ENCODE assay signal across 33 cellular contexts in the genomic region with DNA sequence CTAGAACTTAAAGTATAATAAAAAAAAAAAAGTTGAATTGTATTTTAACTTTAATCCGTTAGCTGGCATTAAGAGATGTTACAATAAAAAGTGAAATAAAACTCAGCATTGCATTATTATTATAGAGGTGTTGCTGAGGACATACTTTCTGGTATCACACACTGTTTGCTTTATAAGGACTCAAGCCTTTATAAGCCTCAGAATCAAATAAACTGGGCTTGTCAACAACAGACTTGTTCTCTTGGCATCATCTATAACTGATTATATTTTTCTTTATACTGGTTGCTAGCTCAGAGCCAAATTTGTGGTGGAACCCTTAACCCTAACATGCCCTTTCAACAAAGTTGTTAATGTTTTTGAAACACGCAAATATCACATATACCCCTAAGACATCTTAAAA.
"Had no signal": no experiment of that assay in that cellular context is flagged by ENCODE, and none has a peak within 500 bp of the region (broad histone marks: within the 10 kb centered on the region; RNA-seq: fewer than 3 reads in every experiment).

No MANE protein-coding gene starts in this region.

- H3K36me3 ChIP-seq: adrenal gland, brain microvascular endothelial cell, breast epithelium had no signal

- H3K27me3 ChIP-seq: adrenal gland, ascending aorta, body of pancreas, brain microvascular endothelial cell, breast epithelium, cardiac muscle cell had no signal

- ATAC-seq: activated naive CD4-positive, alpha-beta T cell treated with anti-CD3 and anti-CD28 coated beads, Interleukin-2, amount 50 U/mL, for 72 hours; activated naive CD8-positive, alpha-beta T cell treated with anti-CD3 and anti-CD28 coated beads, Interleukin-2, amount 50 U/mL, for 24 hours; activated T-cell treated with anti-CD3 and anti-CD28 coated beads, Interleukin-2, amount 50 U/mL, for 4 hours; activated T-cell treated with anti-CD3 and anti-CD28 coated beads, Interleukin-2, amount 50 U/mL, for 72 hours; activated T-helper 17 cell treated with anti-CD3 and anti-CD28 coated beads, Interleukin-2, amount 50 U/mL, for 72 hours; body of pancreas had no signal

- H3K4me1 ChIP-seq: adrenal gland, ascending aorta, breast epithelium had no signal

- H3K9me3 ChIP-seq: adrenal gland, ascending aorta, body of pancreas had no signal

- H3K4me3 ChIP-seq: adrenal gland, ascending aorta, body of pancreas, breast epithelium, cardiac muscle cell had no signal

- FAIRE-seq: astrocyte, bronchial epithelial cell, colon had no signal

- H3K27ac ChIP-seq: adrenal gland, ascending aorta, body of pancreas, brain microvascular endothelial cell, breast epithelium, cardiac muscle cell had no signal

- DNase-seq: activated effector memory CD4-positive, alpha-beta T cell treated with anti-CD3 and anti-CD28 coated beads, Interleukin-2, amount 50 U/mL, for 16 hours; activated effector memory CD4-positive, alpha-beta T cell treated with Interleukin-2 at 50 U/mL for 16 hours; activated gamma-delta T cell; activated gamma-delta T cell treated with Interleukin-2 at 50 U/mL for 16 hours; activated naive CD4-positive, alpha-beta T cell treated with anti-CD3 and anti-CD28 coated beads for 36 hours; activated naive CD4-positive, alpha-beta T cell treated with anti-CD3 and anti-CD28 coated beads, Interleukin-2, amount 10 ng/mL, durations not matched to agents 7 days and 5 days; activated naive CD4-positive, alpha-beta T cell treated with anti-CD3 and anti-CD28 coated beads, Interleukin-2, amount 50 U/mL, for 16 hours; activated naive CD4-positive, alpha-beta T cell treated with Interleukin-2 at 50 U/mL for 16 hours; activated naive CD8-positive, alpha-beta T cell treated with anti-CD3 and anti-CD28 coated beads for 36 hours; activated naive CD8-positive, alpha-beta T cell treated with anti-CD3 and anti-CD28 coated beads, Interleukin-2, amount 10 ng/mL, durations not matched to agents 7 days and 5 days; activated naive CD8-positive, alpha-beta T cell treated with anti-CD3 and anti-CD28 coated beads, Interleukin-2, amount 50 U/mL, for 24 hours; activated T-cell treated with anti-CD3 and anti-CD28 coated beads, Interleukin-2, amount 50 U/mL, for 24 hours; activated T-cell treated with anti-CD3 and anti-CD28 coated beads, Interleukin-2, amount 50 U/mL, for 4 hours; activated T-cell treated with anti-CD3 and anti-CD28 coated beads, Interleukin-2, amount 50 U/mL, for 48 hours; activated T-cell treated with anti-CD3 and anti-CD28 coated beads, Interleukin-2, amount 50 U/mL, for 72 hours; adrenal gland; amniotic stem cell; amygdala; anterior cingulate cortex; aorta; body of pancreas; brain microvascular endothelial cell; caudate nucleus; central memory CD4-positive, alpha-beta T cell; cerebellar nuclear complex had no signal
